In the genomic region with DNA sequence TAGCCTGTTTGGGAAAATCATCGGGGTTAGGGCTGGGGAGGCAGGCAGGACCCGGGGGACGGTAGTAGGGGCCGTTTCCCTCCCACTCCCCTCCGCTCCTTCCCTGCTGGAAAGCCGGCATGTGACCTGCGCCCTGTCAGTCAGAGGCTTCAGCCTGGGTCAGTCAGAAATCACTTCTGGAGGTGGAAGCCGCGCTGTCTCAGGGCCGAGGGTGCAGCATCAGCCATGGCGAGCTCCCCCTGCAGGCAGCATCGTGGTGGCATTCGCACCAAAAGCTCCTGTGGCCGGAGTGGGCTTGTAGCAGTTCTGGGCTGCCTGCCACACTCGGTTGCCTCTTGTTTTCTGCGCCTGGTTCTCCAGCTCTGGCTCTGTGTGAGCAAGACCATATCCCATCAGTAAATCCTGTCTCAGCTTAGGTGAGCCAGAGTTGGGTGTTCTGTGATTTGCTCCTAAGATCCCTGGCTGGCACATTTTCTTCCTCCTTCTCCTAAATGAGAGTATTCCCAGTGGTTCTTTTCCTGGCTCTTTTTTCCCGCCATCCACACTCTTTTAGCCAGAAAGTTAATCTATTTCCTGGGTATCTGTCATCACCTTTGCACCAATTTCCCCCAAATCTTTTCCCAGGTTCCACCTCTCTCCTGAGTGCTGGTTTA, we compare ENCODE assay signal across 8 cellular contexts. TPM values are rescaled to one million over a fixed set of nuclear protein-coding genes. Genes with fewer than 3 reads are reported as not detected.
DNase-seq lines count a peak whose midpoint lies in the region; ATAC-seq, FAIRE-seq and TF ChIP-seq lines count a peak whose summit lies in the region.

No MANE protein-coding gene starts in this region.

- no peak overlapping the region for H2AFZ ChIP-seq in PC-3 (ENCODE audit: low read length)

- no peak overlapping the region for H3K27ac ChIP-seq in PC-3 (ENCODE audit: low read length)

- no peaks in the 10 kb centered on the region for H3K9me3 ChIP-seq in PC-3 (ENCODE audit: low read length)

- DNase-seq in AG20443 (ENCODE audit: low spot score) (peak; percentile 61), PC-3 (peak; percentile 61), Right ventricle myocardium inferior (ENCODE audit: missing footprints) (peak; percentile 91), retina (peak; percentile 74), frontal cortex (ENCODE audit: low spot score in 2 of 2) (no peak)
- peak; percentile 91 for DNase-seq in activated effector memory CD4-positive, alpha-beta T cell treated with anti-CD3 and anti-CD28 coated beads, Interleukin-2, amount 50 U/mL, for 16 hours

- peak; percentile 91 for ATAC-seq in GM19023 (IDR thresholded peaks at IDR 0.05; ENCODE audit: unreplicated experiment)
- peak; percentile 86 for ATAC-seq in HG03097 (IDR thresholded peaks at IDR 0.05; ENCODE audit: low FRiP score, unreplicated experiment)
- ATAC-seq in PC-3: peak; percentile 30; the same call in 1 of the 2 replicates
- ATAC-seq in Right ventricle myocardium inferior: peak; percentile 79

- CTCF ChIA-PET in PC-3 (lab: Charles Lee): interaction anchor here (0.5 kb wide), 1 partner anchor 141 kb away, joined by 3 read pairs; no protein-coding TSS in a partner anchor

- H3K79me2 ChIP-seq in PC-3 (ENCODE audit: low read length): no peaks in the 10 kb centered on the region

- no peaks in the 10 kb centered on the region for H4K20me1 ChIP-seq in PC-3 (ENCODE audit: low read length)

- H3K9me2 ChIP-seq in PC-3 (replicated peaks; ENCODE audit: low read length): no peaks in the 10 kb centered on the region

- H3K9ac ChIP-seq in PC-3 (ENCODE audit: low read length): no peak overlapping the region

- no peak overlapping the region for H3K4me3 ChIP-seq in PC-3 (ENCODE audit: low read length)

- H3K4me1 ChIP-seq in PC-3 (ENCODE audit: insufficient read depth, low read length): no peaks in the 10 kb centered on the region

- POLR2A ChIA-PET in PC-3 (lab: Charles Lee; ENCODE audit: unreplicated experiment): no interaction called here

- no peaks in the 10 kb centered on the region for H3K27me3 ChIP-seq in PC-3 (ENCODE audit: low read length)

- H3K36me3 ChIP-seq in PC-3 (ENCODE audit: low read depth, low read length): no peaks in the 10 kb centered on the region

- TF ChIP-seq CTCF in PC-3 (conservative IDR thresholded peaks at IDR 0.05; ENCODE audit: low read depth, low read length): peak; percentile 74

- no peak overlapping the region for H3K4me2 ChIP-seq in PC-3 (ENCODE audit: low read length)

- no peak for FAIRE-seq in frontal cortex (lab: Jason Lieb, UNC)

- intact Hi-C loops in PC-3 (cut with micrococcal nuclease) (no loop called here), Right ventricle myocardium inferior (cut with DNase I) (loop anchor here (5.0 kb wide), 1 partner anchor 115 kb away; no protein-coding TSS in a partner anchor)

- BruUV-seq in PC-3 (replicated peaks; lab: Mats Ljungman, UMichigan): no TSS peak

- no peaks in the 10 kb centered on the region for H3F3A ChIP-seq in PC-3 (ENCODE audit: low read length, unreplicated experiment)

RNA-seq across cellular contexts. Expression of a gene that starts 17.3 kb away (rescaled TPM):
- not detected in 2 replicates for total RNA-seq in PC-3 (2014; rRNA removed)
- total RNA-seq in Right ventricle myocardium inferior: 0.57 TPM
- 1.2 TPM for total RNA-seq in frontal cortex

Comparison
In these comparisons a context has a peak if more than half of its experiments do, and no peak if none do; other contexts are left out.
1. DNase-seq: peak in AG20443 (single experiment), PC-3 (single experiment), activated effector memory CD4-positive, alpha-beta T cell treated with anti-CD3 and anti-CD28 coated beads, Interleukin-2, amount 50 U/mL, for 16 hours (single experiment), Right ventricle myocardium inferior (single experiment) and retina (single experiment); none in frontal cortex (0 of 2).
2. ATAC-seq: peak in every context shown above with its lines; median percentile 91 in GM19023; 86 in HG03097; 79 in Right ventricle myocardium inferior; 30 in PC-3.